22 cellular contexts compared by ENCODE assay signal in genomic region chr20:60123096-60123495, GRCh38.
DNase-seq lines count a peak whose midpoint lies in the region; ATAC-seq, FAIRE-seq and TF ChIP-seq lines count a peak whose summit lies in the region.
"Had no signal": no experiment of that assay in that cellular context is flagged by ENCODE, and none has a peak within 500 bp of the region (broad histone marks: within the 10 kb centered on the region; RNA-seq: fewer than 3 reads in every experiment).

No MANE protein-coding gene starts in this region.

- H3K27ac ChIP-seq in mammary epithelial cell (ENCODE audit: insufficient read depth, low read depth, low read length) (no peak overlapping the region), breast epithelium (no peak overlapping the region), RWPE2 (ENCODE audit: poor library complexity, severe bottlenecking) (no peak overlapping the region)
- H3K27ac ChIP-seq: 22Rv1, A549, BLaER1, GM23248, HL-60 had no signal

- peaks cover 3% of the 10 kb centered on the region for H3K4me1 Mint-ChIP-seq in activated CD8-positive, alpha-beta T cell treated with anti-CD3 and anti-CD28 coated beads, Interleukin-2, amount 10 ng/mL, durations not matched to agents 7 days and 5 days (ENCODE audit: low read depth)
- H3K4me1 Mint-ChIP-seq: CD4-positive, alpha-beta memory T cell; IgD-negative memory B cell had no signal

- no peak overlapping the region for H2AFZ ChIP-seq in mammary epithelial cell (ENCODE audit: low read depth, low read length)
- H2AFZ ChIP-seq: GM23248 had no signal

- POLR2A ChIA-PET in activated CD8-positive, alpha-beta T cell treated with anti-CD3 and anti-CD28 coated beads, Interleukin-2, amount 10 ng/mL, durations not matched to agents 7 days and 5 days (lab: Charles Lee) = no interaction called here

- H3K27me3 ChIP-seq in mammary epithelial cell (ENCODE audit: insufficient read depth, low read length) (no peaks in the 10 kb centered on the region), breast epithelium (peaks cover 0 to 3% of the 10 kb centered on the region in 2 donors), RWPE2 (ENCODE audit: insufficient read depth, poor library complexity, severe bottlenecking) (peaks cover 30% of the 10 kb centered on the region)
- H3K27me3 ChIP-seq: BLaER1 had no signal

- H3K9me3 Mint-ChIP-seq in activated CD8-positive, alpha-beta T cell treated with anti-CD3 and anti-CD28 coated beads, Interleukin-2, amount 10 ng/mL, durations not matched to agents 7 days and 5 days (ENCODE audit: insufficient read depth) = no peaks in the 10 kb centered on the region
- H3K9me3 Mint-ChIP-seq: CD14-positive monocyte; CD4-positive, alpha-beta memory T cell; IgD-negative memory B cell had no signal

- H3K4me3 ChIP-seq in mammary epithelial cell (replicated peaks in 1 of 3; ENCODE audit: insufficient read depth in 1 of 3, low read depth in 2 of 3, low read length in 3 of 3) (no peak overlapping the region), breast epithelium (no peak overlapping the region), RWPE2 (ENCODE audit: severe bottlenecking) (no peak overlapping the region)
- H3K4me3 ChIP-seq: A549, BLaER1, GM23248 had no signal

- H3K4me1 ChIP-seq in mammary epithelial cell (ENCODE audit: insufficient read depth, low read length) = peaks cover 12% of the 10 kb centered on the region
- H3K4me1 ChIP-seq in breast epithelium = no peaks in the 10 kb centered on the region
- H3K4me1 ChIP-seq in RWPE2 (ENCODE audit: insufficient read depth, poor library complexity, severe bottlenecking) = no peaks in the 10 kb centered on the region
- H3K4me1 ChIP-seq: A549, BLaER1 had no signal

- peaks cover 9% of the 10 kb centered on the region for H3K27me3 Mint-ChIP-seq in activated CD8-positive, alpha-beta T cell treated with anti-CD3 and anti-CD28 coated beads, Interleukin-2, amount 10 ng/mL, durations not matched to agents 7 days and 5 days (ENCODE audit: low read depth)

- H3K9me3 ChIP-seq in mammary epithelial cell (replicated peaks; ENCODE audit: insufficient read depth, low read length) = no peaks in the 10 kb centered on the region
- no peaks in the 10 kb centered on the region for H3K9me3 ChIP-seq in breast epithelium
- H3K9me3 ChIP-seq in RWPE2 (ENCODE audit: severe bottlenecking) = no peaks in the 10 kb centered on the region
- H3K9me3 ChIP-seq: A549, BLaER1 had no signal

- intact Hi-C loops in mammary epithelial cell (cut with micrococcal nuclease) (no loop called here), breast epithelium (cut with DNase I; ENCODE audit: low total_unique reads) (no loop called here)

- no peaks in the 10 kb centered on the region for H4K20me1 ChIP-seq in mammary epithelial cell (ENCODE audit: insufficient read depth, low read length)
- H4K20me1 ChIP-seq: BLaER1 had no signal

- no peak for TF ChIP-seq CTCF in mammary epithelial cell (conservative IDR thresholded peaks at IDR 0.05 in 1 of 2, IDR thresholded peaks at IDR 0.05 in 1 of 2; ENCODE audit: extremely low read depth in 1 of 2, insufficient read depth in 1 of 2, low read depth in 1 of 2, low read length in 2 of 2)
- TF ChIP-seq CTCF in breast epithelium (IDR thresholded peaks at IDR 0.05) = no peak
- TF ChIP-seq CTCF in RWPE2 (IDR thresholded peaks at IDR 0.05; ENCODE audit: poor library complexity, severe bottlenecking) = no peak

- no TSS peak for BruUV-seq in mammary epithelial cell (replicated peaks; lab: Mats Ljungman, UMichigan)

- no peaks in the 10 kb centered on the region for H3K36me3 ChIP-seq in mammary epithelial cell (ENCODE audit: insufficient read depth, low read length)
- no peaks in the 10 kb centered on the region for H3K36me3 ChIP-seq in breast epithelium
- H3K36me3 ChIP-seq in RWPE2 (ENCODE audit: low read depth) = no peaks in the 10 kb centered on the region
- H3K36me3 ChIP-seq: BLaER1 had no signal

- no peak overlapping the region for H3K4me3 Mint-ChIP-seq in activated CD8-positive, alpha-beta T cell treated with anti-CD3 and anti-CD28 coated beads, Interleukin-2, amount 10 ng/mL, durations not matched to agents 7 days and 5 days
- H3K4me3 Mint-ChIP-seq: CD14-positive monocyte; CD4-positive, alpha-beta memory T cell; IgD-negative memory B cell had no signal

- CTCF ChIA-PET in mammary epithelial cell (lab: Charles Lee; ENCODE audit: low non-redundant PET) = no interaction called here
- CTCF ChIA-PET in activated CD8-positive, alpha-beta T cell treated with anti-CD3 and anti-CD28 coated beads, Interleukin-2, amount 10 ng/mL, durations not matched to agents 7 days and 5 days (lab: Charles Lee) = interaction anchor here (1.3 kb wide), 1 partner anchor 21 kb away, joined by 3 read pairs; no protein-coding TSS in a partner anchor

- H3K27ac Mint-ChIP-seq in activated CD8-positive, alpha-beta T cell treated with anti-CD3 and anti-CD28 coated beads, Interleukin-2, amount 10 ng/mL, durations not matched to agents 7 days and 5 days = no peak overlapping the region
- H3K27ac Mint-ChIP-seq: CD14-positive monocyte, IgD-negative memory B cell had no signal

- DNase-seq in mammary epithelial cell (peak; percentile 14), breast epithelium (ENCODE audit: low spot score in 2 of 2) (no peak), RWPE2 (ENCODE audit: low spot score) (peak; percentile 70), kidney glomerular epithelial cell (lab: John Stamatoyannopoulos, UW) (peak; percentile 1), GM19239 (ENCODE audit: insufficient read length, low spot score) (no peak)
- no peak for DNase-seq in activated CD8-positive, alpha-beta T cell treated with anti-CD3 and anti-CD28 coated beads, Interleukin-2, amount 10 ng/mL, durations not matched to agents 7 days and 5 days
- no peak for DNase-seq in activated CD4-positive, alpha-beta T cell treated with anti-CD3 and anti-CD28 coated beads for 1 hour
- DNase-seq: CD4-positive, alpha-beta memory T cell; DMS153; DMS79; GF-D8; GM23248; HCEC 1CT had no signal

- peak overlapping the region; percentile 64 for H3K4me2 ChIP-seq in mammary epithelial cell (ENCODE audit: insufficient read depth, low read depth, low read length)
- H3K4me2 ChIP-seq: A549, BLaER1 had no signal

- in situ Hi-C loops in mammary epithelial cell (cut with MboI; ENCODE audit: low sequenced_read_pairs in 2 of 2) = no loop called here

- H3K9ac ChIP-seq in mammary epithelial cell (ENCODE audit: insufficient read depth, low read length) = no peak overlapping the region
- H3K9ac ChIP-seq: BLaER1, GM23248 had no signal

- ATAC-seq in RWPE2 (ENCODE audit: low read depth) (peak; percentile 6; the same call in 1 of the 3 replicates), HG02623 (IDR thresholded peaks at IDR 0.05; ENCODE audit: unreplicated experiment) (no peak)
- no peak for ATAC-seq in activated CD8-positive, alpha-beta T cell treated with anti-CD3 and anti-CD28 coated beads, Interleukin-2, amount 10 ng/mL, durations not matched to agents 7 days and 5 days
- ATAC-seq: A549, HepG2 had no signal

- H3K36me3 Mint-ChIP-seq in activated CD8-positive, alpha-beta T cell treated with anti-CD3 and anti-CD28 coated beads, Interleukin-2, amount 10 ng/mL, durations not matched to agents 7 days and 5 days (ENCODE audit: low read depth) = no peaks in the 10 kb centered on the region
- H3K36me3 Mint-ChIP-seq: CD4-positive, alpha-beta memory T cell; IgD-negative memory B cell had no signal

- dilution Hi-C loops in mammary epithelial cell (cut with HindIII; ENCODE audit: low sequenced_read_pairs) = no loop called here

- WGBS in mammary epithelial cell (ENCODE audit: low coverage, missing lambda C conversion rate) = 93% methylated on average over 4 of the region's 8 CpGs

- H3K79me2 ChIP-seq in mammary epithelial cell (ENCODE audit: insufficient read depth, low read length) = no peaks in the 10 kb centered on the region

- no peak for TF ChIP-seq POLR2A in breast epithelium (IDR thresholded peaks at IDR 0.05)

- FAIRE-seq in GM19239 (lab: Jason Lieb, UNC) = no peak
- FAIRE-seq: A549, H54, HepG2 had no signal

Comparison
In these comparisons a context has a peak if more than half of its experiments do, and no peak if none do; other contexts are left out.
1. DNase-seq: peak in mammary epithelial cell (single experiment), RWPE2 (single experiment) and kidney glomerular epithelial cell (single experiment); none in breast epithelium (0 of 2), activated CD8-positive, alpha-beta T cell treated with anti-CD3 and anti-CD28 coated beads, Interleukin-2, amount 10 ng/mL, durations not matched to agents 7 days and 5 days (single experiment), activated CD4-positive, alpha-beta T cell treated with anti-CD3 and anti-CD28 coated beads for 1 hour (single experiment) and GM19239 (single experiment).